27 cellular contexts compared by ENCODE assay signal in genomic region chr5:79146352-79146751, GRCh38. TPM values are rescaled to one million over a fixed set of nuclear protein-coding genes. Genes with fewer than 3 reads are reported as not detected.
DNase-seq lines count a peak whose midpoint lies in the region; ATAC-seq and TF ChIP-seq lines count a peak whose summit lies in the region.
"Had no signal": no experiment of that assay in that cellular context is flagged by ENCODE, and none has a peak within 500 bp of the region (broad histone marks: within the 10 kb centered on the region; RNA-seq: fewer than 3 reads in every experiment).

No MANE protein-coding gene starts in this region.

- no peak overlapping the region for H2AK5ac ChIP-seq in IMR-90 (ENCODE audit: low read depth, low read length)

- no peak overlapping the region for H2BK120ac ChIP-seq in IMR-90 (ENCODE audit: low read depth, low read length)

- no peak overlapping the region for H4K5ac ChIP-seq in IMR-90 (ENCODE audit: low read depth, low read length)

- H3K9me3 Mint-ChIP-seq in activated CD4-positive, alpha-beta T cell treated with anti-CD3 and anti-CD28 coated beads, Interleukin-2, amount 10 ng/mL, durations not matched to agents 24 days and 14 days: no peaks in the 10 kb centered on the region
- H3K9me3 Mint-ChIP-seq: activated naive CD8-positive, alpha-beta T cell treated with anti-CD3 and anti-CD28 coated beads for 36 hours; activated T-helper 1 cell treated with anti-CD3 and anti-CD28 coated beads, Interleukin-12 subunit alpha, Interleukin-12 subunit beta, Interleukin-2, Interleukin-4 antibody, amounts not matched to agents 30 ng/mL and 10 ng/mL and 1 ng/mL, durations not matched to agents 14 hours and 24 hours and 36 hours; CD8-positive, alpha-beta memory T cell; nephron had no signal

- dilution Hi-C loops in IMR-90 (cut with HindIII; ENCODE audit: low sequenced_read_pairs, unreplicated experiment): no loop called here

- TF ChIP-seq CTCF in IMR-90 (conservative IDR thresholded peaks at IDR 0.05; ENCODE audit: low read depth, low read length) (no peak), epithelial cell of esophagus (IDR thresholded peaks at IDR 0.05; ENCODE audit: insufficient read depth, low read depth, low read length, missing control alignments) (no peak)

- intact Hi-C loops in IMR-90 (cut with micrococcal nuclease): loop anchor here (5.0 kb wide), 1 partner anchor 851 kb away; no protein-coding TSS in a partner anchor
- intact Hi-C loops in activated CD4-positive, alpha-beta T cell treated with anti-CD3 and anti-CD28 coated beads, Interleukin-2, amount 10 ng/mL, durations not matched to agents 24 days and 14 days (cut with micrococcal nuclease): no loop called here

- H3K27me3 Mint-ChIP-seq in activated CD4-positive, alpha-beta T cell treated with anti-CD3 and anti-CD28 coated beads, Interleukin-2, amount 10 ng/mL, durations not matched to agents 24 days and 14 days: peaks cover 8% of the 10 kb centered on the region

- H4K20me1 ChIP-seq in IMR-90 (ENCODE audit: insufficient read depth, low read length): no peaks in the 10 kb centered on the region

- H2BK5ac ChIP-seq in IMR-90 (ENCODE audit: low read depth, low read length, poor library complexity, severe bottlenecking): no peak overlapping the region

- peak; percentile 14 for DNase-seq in EH (ENCODE audit: low read depth)
- peak; percentile 27 for DNase-seq in IMR-90
- peak; percentile 92 for DNase-seq in epithelial cell of esophagus (ENCODE audit: low read depth)
- DNase-seq in kidney glomerular epithelial cell (lab: John Stamatoyannopoulos, UW): peak; percentile 86
- no peak for DNase-seq in activated CD4-positive, alpha-beta T cell treated with anti-CD3 and anti-CD28 coated beads, Interleukin-2, amount 10 ng/mL, durations not matched to agents 24 days and 14 days
- no peak for DNase-seq in SW480 (ENCODE audit: low spot score)
- DNase-seq: activated naive CD8-positive, alpha-beta T cell treated with anti-CD3 and anti-CD28 coated beads for 36 hours; AML-193; CD8-positive, alpha-beta memory T cell; dermis blood vessel endothelial cell; DND-41; H7; NCI-H1105; NCI-H2081 treated with DMSO at 0.1 percent for 48 hours; NCI-H510A; NK-92 treated with Interleukin-12 subunit alpha and Interleukin-12 subunit beta, amount 100 ng/mL, for 24 hours; stimulated activated CD4-positive, alpha-beta T cell treated with anti-CD3 and anti-CD28 coated beads, Interleukin-1b, Interleukin-23, amount 100 ng/mL, for 48 hours; stimulated activated naive CD4-positive, alpha-beta T cell had no signal

- H3K36me3 Mint-ChIP-seq in activated CD4-positive, alpha-beta T cell treated with anti-CD3 and anti-CD28 coated beads, Interleukin-2, amount 10 ng/mL, durations not matched to agents 24 days and 14 days (ENCODE audit: low read depth): no peaks in the 10 kb centered on the region
- H3K36me3 Mint-ChIP-seq: activated naive CD8-positive, alpha-beta T cell treated with anti-CD3 and anti-CD28 coated beads for 36 hours; CD8-positive, alpha-beta memory T cell had no signal

- H3K23ac ChIP-seq in IMR-90 (ENCODE audit: low read depth, low read length): no peak overlapping the region

- BruUV-seq in IMR-90 (replicated peaks; lab: Mats Ljungman, UMichigan): no TSS peak

- no peaks in the 10 kb centered on the region for H3K36me3 ChIP-seq in IMR-90 (ENCODE audit: control insufficient read depth, insufficient read depth, low read length)
- H3K36me3 ChIP-seq: thoracic aorta had no signal

- 90% methylated on average over 2 of the region's 3 CpGs; no CpG with 5 or more reads in 1 of the 2 experiments for WGBS in IMR-90 (ENCODE audit: extremely low coverage in 2 of 2, insufficient read length in 1 of 2), 2 experiments

- POLR2A ChIA-PET in IMR-90 (lab: Charles Lee; ENCODE audit: unreplicated experiment): no interaction called here

- no peak overlapping the region for H2BK15ac ChIP-seq in IMR-90 (ENCODE audit: low read depth, low read length)

- ATAC-seq in IMR-90 (ENCODE audit: low read depth) (peak; percentile 70), GM21526 (IDR thresholded peaks at IDR 0.05; ENCODE audit: low FRiP score, unreplicated experiment) (no peak)
- ATAC-seq: left lobe of liver had no signal

- TF ChIP-seq POLR2A in IMR-90 (IDR thresholded peaks at IDR 0.05; ENCODE audit: low read depth, low read length): no peak

- H3K4me3 Mint-ChIP-seq in activated CD4-positive, alpha-beta T cell treated with anti-CD3 and anti-CD28 coated beads, Interleukin-2, amount 10 ng/mL, durations not matched to agents 24 days and 14 days: no peak overlapping the region
- H3K4me3 Mint-ChIP-seq: activated naive CD8-positive, alpha-beta T cell treated with anti-CD3 and anti-CD28 coated beads for 36 hours; activated T-helper 1 cell treated with anti-CD3 and anti-CD28 coated beads, Interleukin-12 subunit alpha, Interleukin-12 subunit beta, Interleukin-2, Interleukin-4 antibody, amounts not matched to agents 30 ng/mL and 10 ng/mL and 1 ng/mL, durations not matched to agents 14 hours and 24 hours and 36 hours; CD8-positive, alpha-beta memory T cell; nephron had no signal

- H3K9me1 ChIP-seq in IMR-90 (ENCODE audit: insufficient read depth, low read length): no peaks in the 10 kb centered on the region

- H3K4me3 ChIP-seq in IMR-90 (ENCODE audit: insufficient read depth, low read depth, low read length) (no peak overlapping the region), epithelial cell of esophagus (ENCODE audit: low read length) (no peak overlapping the region)
- H3K4me3 ChIP-seq: thoracic aorta had no signal

- H3K4me1 ChIP-seq in IMR-90 (ENCODE audit: control insufficient read depth, insufficient read depth, low read length): peaks cover 3% of the 10 kb centered on the region; the same call in 1 of the 2 replicates
- H3K4me1 ChIP-seq: parathyroid adenoma had no signal

- no peaks in the 10 kb centered on the region for H3K79me1 ChIP-seq in IMR-90 (ENCODE audit: low read depth in 1 of 2, low read length in 2 of 2)

- no peaks in the 10 kb centered on the region; the same call in 1 of the 2 replicates for H3K27me3 ChIP-seq in IMR-90 (ENCODE audit: control insufficient read depth, insufficient read depth, low read length)

- CTCF ChIA-PET in IMR-90 (lab: Yijun Ruan, JAX): interaction anchor here (0.8 to 1.8 kb wide), 2 partner anchors 13 to 122 kb away, joined by 3 to 4 read pairs; no protein-coding TSS in a partner anchor

- no peak overlapping the region for H3K56ac ChIP-seq in IMR-90 (ENCODE audit: extremely low read depth, insufficient read depth, low read length)

- no peak overlapping the region for H3K27ac Mint-ChIP-seq in activated CD4-positive, alpha-beta T cell treated with anti-CD3 and anti-CD28 coated beads, Interleukin-2, amount 10 ng/mL, durations not matched to agents 24 days and 14 days
- H3K27ac Mint-ChIP-seq: activated naive CD8-positive, alpha-beta T cell treated with anti-CD3 and anti-CD28 coated beads for 36 hours; activated T-helper 1 cell treated with anti-CD3 and anti-CD28 coated beads, Interleukin-12 subunit alpha, Interleukin-12 subunit beta, Interleukin-2, Interleukin-4 antibody, amounts not matched to agents 30 ng/mL and 10 ng/mL and 1 ng/mL, durations not matched to agents 14 hours and 24 hours and 36 hours; CD8-positive, alpha-beta memory T cell; nephron had no signal

- no peak overlapping the region for H2BK20ac ChIP-seq in IMR-90 (ENCODE audit: low read depth, low read length)

- TF ChIP-seq RAD21 in IMR-90 (IDR thresholded peaks at IDR 0.05; ENCODE audit: low read length): no peak

- in situ Hi-C loops in IMR-90 (cut with MboI; ENCODE audit: low sequenced_read_pairs): no loop called here

- H3K4me2 ChIP-seq in IMR-90 (ENCODE audit: low read depth, low read length): no peak overlapping the region

- H3K27ac ChIP-seq in IMR-90 (ENCODE audit: insufficient read depth, low read length): no peak overlapping the region
- H3K27ac ChIP-seq: parathyroid adenoma, thoracic aorta had no signal

- H2AFZ ChIP-seq in IMR-90 (replicated peaks; ENCODE audit: low read length, poor library complexity): no peak overlapping the region
- H2AFZ ChIP-seq: parathyroid adenoma had no signal

- no peak overlapping the region for H3K9ac ChIP-seq in IMR-90 (ENCODE audit: low read depth, low read length)
- H3K9ac ChIP-seq: parathyroid adenoma had no signal

- no peaks in the 10 kb centered on the region for H3K9me3 ChIP-seq in IMR-90 (ENCODE audit: control insufficient read depth, insufficient read depth, low read length)
- H3K9me3 ChIP-seq: thoracic aorta had no signal

- no peaks in the 10 kb centered on the region for H3K4me1 Mint-ChIP-seq in activated CD4-positive, alpha-beta T cell treated with anti-CD3 and anti-CD28 coated beads, Interleukin-2, amount 10 ng/mL, durations not matched to agents 24 days and 14 days
- H3K4me1 Mint-ChIP-seq: activated naive CD8-positive, alpha-beta T cell treated with anti-CD3 and anti-CD28 coated beads for 36 hours; CD8-positive, alpha-beta memory T cell; nephron had no signal

- H4K91ac ChIP-seq in IMR-90 (ENCODE audit: insufficient read depth, low read depth, low read length): no peak overlapping the region

- no peak overlapping the region for H3K4ac ChIP-seq in IMR-90 (ENCODE audit: low read depth, low read length)

- no peak overlapping the region for H3K14ac ChIP-seq in IMR-90 (replicated peaks; ENCODE audit: low read depth, low read length)

- H3K18ac ChIP-seq in IMR-90 (ENCODE audit: low read depth, low read length): no peak overlapping the region

- no peak overlapping the region for H4K8ac ChIP-seq in IMR-90 (ENCODE audit: low read depth in 2 of 2, low read length in 2 of 2)

- H2AK9ac ChIP-seq in IMR-90 (replicated peaks; ENCODE audit: low read depth, low read length, poor library complexity): no peak overlapping the region

TF ChIP-seq in IMR-90, 13 proteins besides CTCF, POLR2A, EP300 and RAD21:
- TF ChIP-seq USF2 (IDR thresholded peaks at IDR 0.05; ENCODE audit: low read depth, low read length) (no peak), CEBPB (IDR thresholded peaks at IDR 0.05; ENCODE audit: low read depth, low read length) (peak; percentile 47; the same call in 1 of the 2 replicates)

RNA-seq across cellular contexts. Expression of gene BHMT, which starts 34.7 kb away (rescaled TPM):
- not detected in 2 replicates for total RNA-seq in IMR-90 (2012; rRNA removed)
- polyA plus RNA-seq in IMR-90 (2012; rRNA removed): not detected in 2 replicates
- not detected in 2 replicates for polyA plus RNA-seq in IMR-90 (2012; cell fraction: cytosol; rRNA removed)
- polyA plus RNA-seq in IMR-90 (2012; cell fraction: nucleus; rRNA removed; ENCODE audit: low replicate concordance): not detected in 2 replicates
- total RNA-seq in activated CD4-positive, alpha-beta T cell treated with anti-CD3 and anti-CD28 coated beads, Interleukin-2, amount 10 ng/mL, durations not matched to agents 24 days and 14 days: not detected in 2 replicates
- total RNA-seq: activated naive CD8-positive, alpha-beta T cell treated with anti-CD3 and anti-CD28 coated beads for 36 hours; activated T-helper 1 cell treated with anti-CD3 and anti-CD28 coated beads, Interleukin-12 subunit alpha, Interleukin-12 subunit beta, Interleukin-2, Interleukin-4 antibody, amounts not matched to agents 30 ng/mL and 10 ng/mL and 1 ng/mL, durations not matched to agents 14 hours and 24 hours and 36 hours; CD8-positive, alpha-beta memory T cell; dermis blood vessel endothelial cell; endothelial cell of umbilical vein; glomerular endothelial cell; HT1080 had no signal
- polyA plus RNA-seq: CD8-positive, alpha-beta memory T cell; endothelial cell of umbilical vein had no signal

Comparison
In these comparisons a context has a peak if more than half of its experiments do, and no peak if none do; other contexts are left out.
1. DNase-seq: peak in EH (single experiment), IMR-90 (single experiment), epithelial cell of esophagus (single experiment) and kidney glomerular epithelial cell (single experiment); none in activated CD4-positive, alpha-beta T cell treated with anti-CD3 and anti-CD28 coated beads, Interleukin-2, amount 10 ng/mL, durations not matched to agents 24 days and 14 days (single experiment) and SW480 (single experiment).